In genomic region chr7:123527712-123528225, GRCh38 we compare ENCODE assay signal across 10 cellular contexts. TPM values are rescaled to one million over a fixed set of nuclear protein-coding genes. Genes with fewer than 3 reads are reported as not detected.
DNase-seq lines count a peak whose midpoint lies in the region; ATAC-seq and TF ChIP-seq lines count a peak whose summit lies in the region.
"Not testable (repeated sequence)": the region's sequence is repeated elsewhere in the genome, so short reads cannot be mapped to it uniquely, and the experiment has no call there.
"Had no signal": no experiment of that assay in that cellular context is flagged by ENCODE, and none has a peak within 500 bp of the region (broad histone marks: within the 10 kb centered on the region; RNA-seq: fewer than 3 reads in every experiment).

No MANE protein-coding gene starts in this region.

- not testable (repeated sequence) for TF ChIP-seq CTCF in 22Rv1 (IDR thresholded peaks at IDR 0.05); H9 (conservative IDR thresholded peaks at IDR 0.05); PC-3 (conservative IDR thresholded peaks at IDR 0.05; ENCODE audit: low read depth, low read length); chondrocyte (IDR thresholded peaks at IDR 0.05); nephron progenitor cell (IDR thresholded peaks at IDR 0.05); transverse colon (IDR thresholded peaks at IDR 0.05)

- in situ Hi-C loops in transverse colon (cut with MboI; ENCODE audit: low pct_ligation_motif_present in 1 of 4, low pct_unique_long_range_greater_than_20kb in 1 of 4, low sequenced_read_pairs in 3 of 4), result not testable (repeated sequence)

- H2BK20ac ChIP-seq in H9 (ENCODE audit: low read depth, low read length, poor library complexity, severe bottlenecking), result not testable (repeated sequence)

- TSS peak; percentile 29 for BruUV-seq in PC-3 (replicated peaks; lab: Mats Ljungman, UMichigan)

- CTCF ChIA-PET in PC-3 (lab: Charles Lee), result interaction anchor here (1.6 kb wide), 1 partner anchor 34 kb away, joined by 3 read pairs; no protein-coding TSS in a partner anchor

- not testable (repeated sequence) for DNase-seq in H9; PC-3; chondrocyte (ENCODE audit: low spot score)
- peak; percentile 10 for DNase-seq in nephron progenitor cell
- peak; percentile 8 for DNase-seq in transverse colon

- H3K4me3 Mint-ChIP-seq in H9 (peak overlapping the region; percentile 82 to 87), chondrocyte (ENCODE audit: unreplicated experiment) (peak overlapping the region; percentile 72), nephron progenitor cell (peak overlapping the region; percentile 65)

- POLR2A ChIA-PET in PC-3 (lab: Charles Lee; ENCODE audit: unreplicated experiment), result interaction anchor here (0.7 kb wide), 1 partner anchor 30 kb away, joined by 5 read pairs; no protein-coding TSS in a partner anchor

- not testable (repeated sequence) for H4K5ac ChIP-seq in H9 (ENCODE audit: insufficient read length, low read depth, low read length)

- intact Hi-C loops in PC-3 (cut with micrococcal nuclease); transverse colon (cut with DNase I; ENCODE audit: low total_unique reads): not testable (repeated sequence)

- not testable (repeated sequence) for H2BK12ac ChIP-seq in H9 (ENCODE audit: insufficient read length, low read depth, low read length)

- H3K23ac ChIP-seq in H9 (ENCODE audit: insufficient read length, low read depth, low read length), result not testable (repeated sequence)

- no CpG with 5 or more reads among the region's 24 CpGs for WGBS in H9 (ENCODE audit: extremely low coverage, insufficient read length, low lambda C conversion rate)
- 8% methylated on average over 17 of the region's 24 CpGs for WGBS in HUES64
- 79% methylated on average over 18 of the region's 24 CpGs; no CpG with 5 or more reads in 1 of the 2 donors for WGBS in transverse colon (ENCODE audit: low coverage in 1 of 2), 2 donors

- not testable (repeated sequence) for H2AFZ ChIP-seq in H9 (ENCODE audit: low read length); PC-3 (ENCODE audit: low read length)

- H3K56ac ChIP-seq in H9 (ENCODE audit: insufficient read length, low read depth, low read length), result not testable (repeated sequence)

- not testable (repeated sequence) for H3T11ph ChIP-seq in H9 (ENCODE audit: low read length)

- not testable (repeated sequence) for H2BK15ac ChIP-seq in H9 (ENCODE audit: low read depth, low read length)

- H2AK5ac ChIP-seq in H9 (ENCODE audit: insufficient read length, low read length), result not testable (repeated sequence)

- H3F3A ChIP-seq in PC-3 (ENCODE audit: low read length, unreplicated experiment), result not testable (repeated sequence)

- H3K4me1 ChIP-seq in H9 (ENCODE audit: insufficient read depth, low read length); HUES64 (ENCODE audit: insufficient read depth, low read length); PC-3 (ENCODE audit: insufficient read depth, low read length); iPS-15b (ENCODE audit: control insufficient read depth, insufficient read depth, low read length); transverse colon: not testable (repeated sequence)

- H3K4me1 Mint-ChIP-seq in H9, result peaks cover 15 to 21% of the 10 kb centered on the region in 2 experiments
- H3K4me1 Mint-ChIP-seq in chondrocyte (ENCODE audit: low read depth); nephron progenitor cell: not testable (repeated sequence)

- H4K91ac ChIP-seq in H9 (ENCODE audit: insufficient read length, low read depth, low read length), result not testable (repeated sequence)

- H3K36me3 ChIP-seq in HUES64 (ENCODE audit: insufficient read depth, low read length); PC-3 (ENCODE audit: low read depth, low read length); iPS-15b (ENCODE audit: control insufficient read depth, insufficient read depth, low read length); transverse colon: not testable (repeated sequence)

- H3K4me3 ChIP-seq in HUES64 (ENCODE audit: low read length) (peak overlapping the region; percentile 48), PC-3 (ENCODE audit: low read length) (peak overlapping the region; percentile 45), iPS-15b (ENCODE audit: low read depth, low read length) (peak overlapping the region; percentile 42), transverse colon (peak overlapping the region in 2 of 4 donors; percentile 4 to 35)

- not testable (repeated sequence) for H3K36me3 Mint-ChIP-seq in H9 (ENCODE audit: insufficient read depth in 1 of 3, low read depth in 3 of 3); chondrocyte (ENCODE audit: low read depth)
- H3K36me3 Mint-ChIP-seq in nephron progenitor cell (ENCODE audit: low read depth), result peaks cover 17% of the 10 kb centered on the region

- not testable (repeated sequence) for H3K9ac ChIP-seq in H9 (ENCODE audit: extremely low read depth, insufficient read length, low read length); PC-3 (ENCODE audit: low read length); iPS-15b (ENCODE audit: low read depth, low read length)
- 0 out of 2 replicates have a peak overlapping the region, but pooled peaks have one; percentile 47 for H3K9ac ChIP-seq in HUES64 (ENCODE audit: low read depth, low read length)

- not testable (repeated sequence) for H3K4me2 ChIP-seq in H9 (ENCODE audit: insufficient read depth, insufficient read length, low read length)
- H3K4me2 ChIP-seq in PC-3 (ENCODE audit: low read length), result peak overlapping the region; percentile 65; the same call in 1 of the 2 replicates

- not testable (repeated sequence) for H4K20me1 ChIP-seq in H9 (ENCODE audit: control insufficient read depth, insufficient read depth, insufficient read length); PC-3 (ENCODE audit: low read length)

- not testable (repeated sequence) for H4K8ac ChIP-seq in H9 (replicated peaks; ENCODE audit: insufficient read length, low read depth, low read length)

- H2BK5ac ChIP-seq in H9 (ENCODE audit: insufficient read length, low read length), result not testable (repeated sequence)

- H3K23me2 ChIP-seq in H9 (ENCODE audit: insufficient read length, low read depth, low read length, poor library complexity, severe bottlenecking), result not testable (repeated sequence)

- not testable (repeated sequence) for H3K14ac ChIP-seq in H9 (ENCODE audit: insufficient read depth, low read length)

- not testable (repeated sequence) for H3K9me3 Mint-ChIP-seq in H9; chondrocyte (ENCODE audit: low read depth)
- H3K9me3 Mint-ChIP-seq in nephron progenitor cell, result peaks cover 25% of the 10 kb centered on the region

- peak overlapping the region; percentile 66 to 98 (median 94); a peak in 4 of 7 replicates for H3K27ac Mint-ChIP-seq in H9
- not testable (repeated sequence) for H3K27ac Mint-ChIP-seq in chondrocyte (ENCODE audit: unreplicated experiment); nephron progenitor cell

- TF ChIP-seq POLR2A in transverse colon (IDR thresholded peaks at IDR 0.05), result not testable (repeated sequence)

- peak overlapping the region; percentile 70 for H3K27ac ChIP-seq in 22Rv1
- H3K27ac ChIP-seq in H9 (ENCODE audit: insufficient read length, low read depth, low read length); HUES64 (ENCODE audit: low read depth, low read length); PC-3 (ENCODE audit: low read length); transverse colon: not testable (repeated sequence)

- not testable (repeated sequence) for H3K79me2 ChIP-seq in H9 (ENCODE audit: insufficient read depth, low read length); PC-3 (ENCODE audit: low read length)

- H2BK120ac ChIP-seq in H9 (ENCODE audit: low read depth, low read length, poor library complexity, severe bottlenecking), result not testable (repeated sequence)

- H3K79me1 ChIP-seq in H9 (ENCODE audit: insufficient read depth, low read depth, low read length, poor library complexity, severe bottlenecking), result not testable (repeated sequence)

- not testable (repeated sequence) for ATAC-seq in PC-3

- not testable (repeated sequence) for TF ChIP-seq EP300 in transverse colon (IDR thresholded peaks at IDR 0.05; ENCODE audit: low read depth)

- not testable (repeated sequence) for H3K18ac ChIP-seq in H9 (ENCODE audit: insufficient read length, low read depth, low read length)

- H3K4ac ChIP-seq in H9 (ENCODE audit: low read depth, low read length), result not testable (repeated sequence)

- not testable (repeated sequence) for H3K27me3 ChIP-seq in H9 (ENCODE audit: insufficient read depth, low read length); HUES64 (ENCODE audit: insufficient read depth, low read length); PC-3 (ENCODE audit: low read length); iPS-15b (ENCODE audit: control insufficient read depth, insufficient read depth, low read length)
- H3K27me3 ChIP-seq in transverse colon, result peaks cover 32% of the 10 kb centered on the region

- not testable (repeated sequence) for H3K9me3 ChIP-seq in H9 (ENCODE audit: control insufficient read depth, low read depth, low read length); HUES64 (ENCODE audit: insufficient read depth, low read depth, low read length); PC-3 (ENCODE audit: low read length); iPS-15b (ENCODE audit: control insufficient read depth, insufficient read depth, low read length); transverse colon

- H3K9me2 ChIP-seq in PC-3 (replicated peaks; ENCODE audit: low read length), result not testable (repeated sequence)

- H3K27me3 Mint-ChIP-seq in H9 (ENCODE audit: low read depth); chondrocyte (ENCODE audit: low read depth); nephron progenitor cell (ENCODE audit: low read depth, poor library complexity): not testable (repeated sequence)

RNA-seq across cellular contexts. Expression of gene IQUB, which starts 6.6 kb away (rescaled TPM):
- total RNA-seq in H9 (2021) (0.28 and 0.39 TPM in 2 replicates), PC-3 (2014; rRNA removed) (0.04 and 0.06 TPM in 2 replicates), chondrocyte (0.36 to 1.2 TPM (median 0.37 TPM) in 3 replicates), transverse colon (under 1 TPM in 2 of 4 donors, not detected in 2; 0.14 to 0.32 TPM)
- polyA plus RNA-seq in HUES64 (2013, experiment 1 of 2), result 0.40 TPM
- polyA plus RNA-seq in HUES64 (2013, experiment 2 of 2), result 0.32 TPM
- total RNA-seq: CD8-positive, alpha-beta T cell; GM23248 had no signal

RNA-seq across cellular contexts. Expression of gene NDUFA5, which starts 29.8 kb away (rescaled TPM):
- total RNA-seq in H9 (2021) (69.4 and 76.5 TPM in 2 replicates), PC-3 (2014; rRNA removed) (42.7 and 46.9 TPM in 2 replicates), chondrocyte (46.4 to 78.1 TPM (median 52.3 TPM) in 3 replicates), transverse colon (10 to 100 TPM; 29.9 to 78.3 (median 56.8) TPM)
- polyA plus RNA-seq in HUES64 (2013, experiment 1 of 2), result 58.0 TPM
- polyA plus RNA-seq in HUES64 (2013, experiment 2 of 2), result 62.1 TPM
